ENCODE assay signal across 8 cellular contexts in the genomic region with DNA sequence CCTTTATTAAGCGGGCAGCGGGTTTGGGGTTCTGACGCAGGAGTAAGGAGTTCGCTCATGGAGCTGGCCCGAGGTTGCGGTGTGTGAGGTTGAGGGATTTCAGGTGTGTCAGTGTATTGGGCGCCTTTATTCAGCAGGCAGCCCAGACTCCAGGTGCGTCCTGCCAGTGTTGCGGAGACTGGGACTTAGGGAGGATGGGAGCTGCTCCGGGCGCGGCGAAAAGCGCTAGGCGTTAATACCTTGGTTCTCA. TPM values are rescaled to one million over a fixed set of nuclear protein-coding genes. Genes with fewer than 3 reads are reported as not detected.
DNase-seq lines count a peak whose midpoint lies in the region; ATAC-seq, FAIRE-seq and TF ChIP-seq lines count a peak whose summit lies in the region.

No MANE protein-coding gene starts in this region.

- TF ChIP-seq RAD21 in IMR-90 (IDR thresholded peaks at IDR 0.05; ENCODE audit: low read length): no peak

- no peak for FAIRE-seq in urothelium cell line (lab: Jason Lieb, UNC)

- H3K4ac ChIP-seq in IMR-90 (ENCODE audit: low read depth, low read length): 0 out of 2 replicates have a peak overlapping the region, but pooled peaks have one; percentile 29

- H2AFZ ChIP-seq in IMR-90 (replicated peaks; ENCODE audit: low read length, poor library complexity): no peak overlapping the region

- H3K9ac ChIP-seq in IMR-90 (ENCODE audit: low read depth, low read length): peak overlapping the region; percentile 78

- peaks cover 7% of the 10 kb centered on the region; the same call in 1 of the 2 replicates for H3K9me1 ChIP-seq in IMR-90 (ENCODE audit: insufficient read depth, low read length)

- POLR2A ChIA-PET in IMR-90 (lab: Charles Lee; ENCODE audit: unreplicated experiment): no interaction called here

- ATAC-seq in IMR-90 (ENCODE audit: low read depth) (no peak), GM19397 (IDR thresholded peaks at IDR 0.05; ENCODE audit: unreplicated experiment) (no peak), HG03139 (IDR thresholded peaks at IDR 0.05; ENCODE audit: unreplicated experiment) (no peak)

- H3K27ac ChIP-seq in IMR-90 (ENCODE audit: insufficient read depth, low read length) (peak overlapping the region; percentile 78), muscle layer of duodenum (ENCODE audit: low read length) (peak overlapping the region; percentile 87)

- intact Hi-C loops in IMR-90 (cut with micrococcal nuclease): no loop called here

- no peak overlapping the region for H2BK15ac ChIP-seq in IMR-90 (ENCODE audit: low read depth, low read length)

- CTCF ChIA-PET in IMR-90 (lab: Yijun Ruan, JAX): no interaction called here

- peak overlapping the region; percentile 90 for H2AK5ac ChIP-seq in IMR-90 (ENCODE audit: low read depth, low read length)

- peak overlapping the region; percentile 93 for H3K14ac ChIP-seq in IMR-90 (replicated peaks; ENCODE audit: low read depth, low read length)

- H3K23ac ChIP-seq in IMR-90 (ENCODE audit: low read depth, low read length): peak overlapping the region; percentile 96

- TF ChIP-seq CTCF in AG09309 (IDR thresholded peaks at IDR 0.05; ENCODE audit: control insufficient read depth, insufficient read depth, low read depth, low read length, missing control alignments) (no peak), IMR-90 (conservative IDR thresholded peaks at IDR 0.05; ENCODE audit: low read depth, low read length) (no peak), cardiac fibroblast (IDR thresholded peaks at IDR 0.05; ENCODE audit: low read depth, low read length) (no peak)

- H3K27me3 ChIP-seq in IMR-90 (ENCODE audit: control insufficient read depth, insufficient read depth, low read length) (no peaks in the 10 kb centered on the region), muscle layer of duodenum (ENCODE audit: low read depth, low read length) (no peaks in the 10 kb centered on the region)

- H3K4me2 ChIP-seq in IMR-90 (ENCODE audit: low read depth, low read length): peak overlapping the region; percentile 97

- H3K4me1 ChIP-seq in IMR-90 (ENCODE audit: control insufficient read depth, insufficient read depth, low read length) (peaks cover 2% of the 10 kb centered on the region; the same call in 1 of the 2 replicates), muscle layer of duodenum (ENCODE audit: control insufficient read depth in 1 of 2, insufficient read depth in 2 of 2, low read length in 2 of 2) (peaks cover 0 to 25% of the 10 kb centered on the region in 2 donors)

- dilution Hi-C loops in IMR-90 (cut with HindIII; ENCODE audit: low sequenced_read_pairs, unreplicated experiment): no loop called here

- peaks cover 0 to 47% of the 10 kb centered on the region in 2 experiments; a peak in 1 of 4 replicates for H3K79me1 ChIP-seq in IMR-90 (ENCODE audit: low read depth in 1 of 2, low read length in 2 of 2)

- no peak overlapping the region for H2BK120ac ChIP-seq in IMR-90 (ENCODE audit: low read depth, low read length)

- no peak overlapping the region for H4K91ac ChIP-seq in IMR-90 (ENCODE audit: insufficient read depth, low read depth, low read length)

- H4K8ac ChIP-seq in IMR-90 (ENCODE audit: low read depth in 2 of 2, low read length in 2 of 2): peak overlapping the region in 1 of 2 experiments; percentile 26; a peak in 3 of 4 replicates

- H3K9me3 ChIP-seq in IMR-90 (ENCODE audit: control insufficient read depth, insufficient read depth, low read length) (no peaks in the 10 kb centered on the region), muscle layer of duodenum (ENCODE audit: control insufficient read depth in 1 of 2, low read length in 2 of 2) (no peaks in the 10 kb centered on the region)

- BruUV-seq in IMR-90 (replicated peaks; lab: Mats Ljungman, UMichigan): no TSS peak

- H2AK9ac ChIP-seq in IMR-90 (replicated peaks; ENCODE audit: low read depth, low read length, poor library complexity): peak overlapping the region; percentile 100

- peak overlapping the region; percentile 20; the same call in 1 of the 2 replicates for H3K56ac ChIP-seq in IMR-90 (ENCODE audit: extremely low read depth, insufficient read depth, low read length)

- H4K5ac ChIP-seq in IMR-90 (ENCODE audit: low read depth, low read length): no peak overlapping the region

- in situ Hi-C loops in IMR-90 (cut with MboI; ENCODE audit: low sequenced_read_pairs): no loop called here

- H3K4me3 ChIP-seq in AG09309 (ENCODE audit: control insufficient read depth, low read depth, low read length) (peak overlapping the region; percentile 92), IMR-90 (ENCODE audit: insufficient read depth, low read depth, low read length) (peak overlapping the region; percentile 74), cardiac fibroblast (replicated peaks in 1 of 2; ENCODE audit: low read depth in 2 of 2, low read length in 2 of 2) (peak overlapping the region; percentile 93 to 96), muscle layer of duodenum (ENCODE audit: low read depth in 1 of 2, low read length in 2 of 2) (peak overlapping the region; percentile 79 to 83)

- no peak overlapping the region for H2BK20ac ChIP-seq in IMR-90 (ENCODE audit: low read depth, low read length)

- no peak for DNase-seq in AG09309 (ENCODE audit: low read depth)
- no peak for DNase-seq in IMR-90
- peak in 1 of 2 donors; percentile 34 for DNase-seq in cardiac fibroblast (ENCODE audit: low read depth in 2 of 2)
- DNase-seq in urothelium cell line (ENCODE audit: low spot score): no peak
- no peak for DNase-seq in COLO829 (ENCODE audit: low spot score)

- peaks cover 47% of the 10 kb centered on the region for H3K36me3 ChIP-seq in IMR-90 (ENCODE audit: control insufficient read depth, insufficient read depth, low read length)
- peaks cover 18 to 40% of the 10 kb centered on the region in 2 donors for H3K36me3 ChIP-seq in muscle layer of duodenum (ENCODE audit: control insufficient read depth in 1 of 2, insufficient read depth in 2 of 2, low read length in 2 of 2)

- 11% methylated on average over 5 of the region's 15 CpGs; no CpG with 5 or more reads in 1 of the 2 experiments for WGBS in IMR-90 (ENCODE audit: extremely low coverage in 2 of 2, insufficient read length in 1 of 2), 2 experiments

- H3K18ac ChIP-seq in IMR-90 (ENCODE audit: low read depth, low read length): no peak overlapping the region

- TF ChIP-seq POLR2A in IMR-90 (IDR thresholded peaks at IDR 0.05; ENCODE audit: low read depth, low read length): no peak

- peak overlapping the region; percentile 5 for H2BK5ac ChIP-seq in IMR-90 (ENCODE audit: low read depth, low read length, poor library complexity, severe bottlenecking)

- peaks cover 58% of the 10 kb centered on the region for H4K20me1 ChIP-seq in IMR-90 (ENCODE audit: insufficient read depth, low read length)

TF ChIP-seq in IMR-90, 13 proteins besides CTCF, POLR2A, EP300 and RAD21:
- TF ChIP-seq RFX5 (IDR thresholded peaks at IDR 0.05; ENCODE audit: low read depth, low read length): no peak

RNA-seq across cellular contexts. Expression of a gene that starts 0.8 kb away (rescaled TPM):
- 232 and 251 TPM in 2 replicates for total RNA-seq in IMR-90 (2012; rRNA removed)
- polyA plus RNA-seq in IMR-90 (2012; rRNA removed): 757 and 1,037 TPM in 2 replicates
- polyA plus RNA-seq in IMR-90 (2012; cell fraction: cytosol; rRNA removed): 423 and 828 TPM in 2 replicates
- polyA plus RNA-seq in IMR-90 (2012; cell fraction: nucleus; rRNA removed; ENCODE audit: low replicate concordance): 216 and 218 TPM in 2 replicates

RNA-seq across cellular contexts. Expression of a gene that starts 10.1 kb away (rescaled TPM):
- total RNA-seq in IMR-90 (2012; rRNA removed): 1.9 and 2.2 TPM in 2 replicates
- polyA plus RNA-seq in IMR-90 (2012; rRNA removed): 7.2 and 8.2 TPM in 2 replicates
- 9.8 and 14.6 TPM in 2 replicates for polyA plus RNA-seq in IMR-90 (2012; cell fraction: cytosol; rRNA removed)
- polyA plus RNA-seq in IMR-90 (2012; cell fraction: nucleus; rRNA removed; ENCODE audit: low replicate concordance): 10.8 and 19.3 TPM in 2 replicates

RNA-seq across cellular contexts. Expression of a gene that starts 10.6 kb away (rescaled TPM):
- total RNA-seq in IMR-90 (2012; rRNA removed): 14.5 and 15.8 TPM in 2 replicates
- 48.9 and 80.2 TPM in 2 replicates for polyA plus RNA-seq in IMR-90 (2012; rRNA removed)
- polyA plus RNA-seq in IMR-90 (2012; cell fraction: cytosol; rRNA removed): 91.5 and 98.4 TPM in 2 replicates
- 22.5 and 47.5 TPM in 2 replicates for polyA plus RNA-seq in IMR-90 (2012; cell fraction: nucleus; rRNA removed; ENCODE audit: low replicate concordance)

RNA-seq across cellular contexts. Expression of a gene that starts 29.1 kb away (rescaled TPM):
- total RNA-seq in IMR-90 (2012; rRNA removed): 64.2 and 70.3 TPM in 2 replicates
- polyA plus RNA-seq in IMR-90 (2012; rRNA removed): 90.9 and 93.2 TPM in 2 replicates
- polyA plus RNA-seq in IMR-90 (2012; cell fraction: cytosol; rRNA removed): 75.7 and 144 TPM in 2 replicates
- polyA plus RNA-seq in IMR-90 (2012; cell fraction: nucleus; rRNA removed; ENCODE audit: low replicate concordance): 158 and 371 TPM in 2 replicates

RNA-seq across cellular contexts. Expression of a gene that starts 29.6 kb away (rescaled TPM):
- total RNA-seq in IMR-90 (2012; rRNA removed): not detected in 2 replicates
- polyA plus RNA-seq in IMR-90 (2012; rRNA removed): not detected in 2 replicates
- not detected in 2 replicates for polyA plus RNA-seq in IMR-90 (2012; cell fraction: cytosol; rRNA removed)
- polyA plus RNA-seq in IMR-90 (2012; cell fraction: nucleus; rRNA removed; ENCODE audit: low replicate concordance): not detected in 2 replicates
